ENCODE assay signal across 9 cellular contexts in genomic region chr7:151091431-151091830, GRCh38. TPM values are rescaled to one million over a fixed set of nuclear protein-coding genes. Genes with fewer than 3 reads are reported as not detected.
DNase-seq lines count a peak whose midpoint lies in the region; ATAC-seq and TF ChIP-seq lines count a peak whose summit lies in the region.
"Had no signal": no experiment of that assay in that cellular context is flagged by ENCODE, and none has a peak within 500 bp of the region (broad histone marks: within the 10 kb centered on the region; RNA-seq: fewer than 3 reads in every experiment).

No MANE protein-coding gene starts in this region.

- H3K9me3 ChIP-seq in adrenal gland (replicated peaks in 1 of 3) (no peaks in the 10 kb centered on the region), liver (ENCODE audit: control insufficient read depth in 4 of 4, low read length in 3 of 4) (no peaks in the 10 kb centered on the region), gastrocnemius medialis (no peaks in the 10 kb centered on the region)

- intact Hi-C loops in adrenal gland (cut with DNase I) (no loop called here), gastrocnemius medialis (cut with DNase I; ENCODE audit: low total_unique reads) (no loop called here)

- H3K27me3 Mint-ChIP-seq in mesothelial cell of epicardium (ENCODE audit: low read depth) = no peaks in the 10 kb centered on the region

- no peaks in the 10 kb centered on the region for H3K9me3 Mint-ChIP-seq in mesothelial cell of epicardium
- H3K9me3 Mint-ChIP-seq: activated B cell treated with CpG ODN at 0.5 μM for 24 hours had no signal

- H3K4me1 Mint-ChIP-seq in mesothelial cell of epicardium = peaks cover 21% of the 10 kb centered on the region

- ATAC-seq in HG02798 (IDR thresholded peaks at IDR 0.05; ENCODE audit: poor library complexity, unreplicated experiment) (peak; percentile 36), gastrocnemius medialis (no peak)

- H3K4me3 Mint-ChIP-seq in mesothelial cell of epicardium = no peak overlapping the region
- H3K4me3 Mint-ChIP-seq: activated B cell treated with CpG ODN at 0.5 μM for 24 hours had no signal

- H3K27ac Mint-ChIP-seq in mesothelial cell of epicardium = no peak overlapping the region
- H3K27ac Mint-ChIP-seq: activated B cell treated with CpG ODN at 0.5 μM for 24 hours had no signal

- H3K4me1 ChIP-seq in adrenal gland (replicated peaks in 1 of 2) = peaks cover 16 to 42% of the 10 kb centered on the region in 2 donors
- peaks cover 10 to 42% (median 30%) of the 10 kb centered on the region in 4 donors for H3K4me1 ChIP-seq in liver (ENCODE audit: control insufficient read depth in 4 of 4, insufficient read depth in 4 of 4, low read length in 3 of 4)
- H3K4me1 ChIP-seq in gastrocnemius medialis = peaks cover 29 to 31% of the 10 kb centered on the region in 2 donors

- TF ChIP-seq RAD21 in liver (IDR thresholded peaks at IDR 0.05) = peak in 1 of 2 donors; percentile 42

- no peak for TF ChIP-seq POLR2A in adrenal gland (IDR thresholded peaks at IDR 0.05)
- no peak for TF ChIP-seq POLR2A in gastrocnemius medialis (IDR thresholded peaks at IDR 0.05)

- no peak overlapping the region for H3K9ac ChIP-seq in liver (ENCODE audit: low read depth in 1 of 2, low read length in 2 of 2)

- no peak overlapping the region for H3K4me3 ChIP-seq in adrenal gland
- no peak overlapping the region for H3K4me3 ChIP-seq in liver (ENCODE audit: low read depth in 1 of 3, low read length in 3 of 3)
- H3K4me3 ChIP-seq in gastrocnemius medialis = no peak overlapping the region

- H3K36me3 Mint-ChIP-seq in mesothelial cell of epicardium = peaks cover 3% of the 10 kb centered on the region

- DNase-seq in CD1c-positive myeloid dendritic cell (ENCODE audit: extremely low spot score) (peak; percentile 76), adrenal gland (peak in 3 of 7 donors; percentile 19 to 40 (median 36)), gastrocnemius medialis (no peak), mesothelial cell of epicardium (ENCODE audit: low spot score in 2 of 2, unreplicated experiment in 2 of 2) (no peak), NCI-H2171 (lab: John Stamatoyannopoulos, UW) (no peak)
- DNase-seq in activated naive CD4-positive, alpha-beta T cell (lab: John Stamatoyannopoulos, UW) = no peak
- DNase-seq: activated B cell treated with CpG ODN at 0.5 μM for 24 hours had no signal

- in situ Hi-C loops in gastrocnemius medialis (cut with MboI; ENCODE audit: low sequenced_read_pairs in 4 of 4) = no loop called here

- TF ChIP-seq CTCF in adrenal gland (IDR thresholded peaks at IDR 0.05) (peak in 4 of 6 experiments; percentile 13 to 34 (median 31)), liver (IDR thresholded peaks at IDR 0.05; ENCODE audit: low read depth, low read length, missing input control) (peak; percentile 25), gastrocnemius medialis (IDR thresholded peaks at IDR 0.05 in 4 of 5, conservative IDR thresholded peaks at IDR 0.05 in 1 of 5) (peak in 2 of 5 experiments; percentile 26 to 36), mesothelial cell of epicardium (IDR thresholded peaks at IDR 0.05; ENCODE audit: unreplicated experiment) (no peak)

- H3K36me3 ChIP-seq in adrenal gland (replicated peaks in 1 of 2) (no peaks in the 10 kb centered on the region), liver (ENCODE audit: control insufficient read depth in 4 of 4, insufficient read depth in 3 of 4, low read depth in 1 of 4, low read length in 3 of 4) (peaks cover 0 to 2% (median 0%) of the 10 kb centered on the region in 4 donors), gastrocnemius medialis (peaks cover 0 to 4% of the 10 kb centered on the region in 2 donors)

- no peaks in the 10 kb centered on the region for H3K27me3 ChIP-seq in adrenal gland
- no peaks in the 10 kb centered on the region for H3K27me3 ChIP-seq in liver (ENCODE audit: control insufficient read depth in 4 of 4, insufficient read depth in 4 of 4, low read length in 3 of 4)
- no peaks in the 10 kb centered on the region for H3K27me3 ChIP-seq in gastrocnemius medialis

- WGBS in adrenal gland, 4 donors = 52 to 62% (median 55%) methylated on average over 5 to 6 of the region's 6 CpGs
- WGBS in liver = 55% methylated on average over 6 of the region's 6 CpGs

- H3K27ac ChIP-seq in adrenal gland (no peak overlapping the region), liver (ENCODE audit: low read depth in 1 of 2, low read length in 2 of 2) (no peak overlapping the region), gastrocnemius medialis (no peak overlapping the region)

TF ChIP-seq in liver, 16 proteins besides CTCF, POLR2A, EP300 and RAD21:
- TF ChIP-seq TAF1 (conservative IDR thresholded peaks at IDR 0.05) = no peak
- TF ChIP-seq NR2F2 (IDR thresholded peaks at IDR 0.05) = peak; percentile 90
TF ChIP-seq in liver: peak in this region for 1.

RNA-seq across cellular contexts. Expression of gene AGAP3, which starts 5.2 kb away (rescaled TPM):
- total RNA-seq in adrenal gland = 100 to 1,000 TPM in 1 of 8 donors, 10 to 100 TPM in 7; 38.0 to 105 (median 50.9) TPM
- 100 to 1,000 TPM in 2 of 3 donors, 10 to 100 TPM in 1; 18.3 to 236 (median 111) TPM for polyA plus RNA-seq in adrenal gland
- 10 to 100 TPM in 1 of 2 donors, 1 to 10 TPM in 1; 3.9 to 27.0 TPM for total RNA-seq in liver
- 10 to 100 TPM; 10.1 to 25.2 TPM for polyA plus RNA-seq in liver
- 10 to 100 TPM; 31.1 to 65.3 (median 36.3) TPM for total RNA-seq in gastrocnemius medialis
- total RNA-seq in mesothelial cell of epicardium = 134 to 146 TPM (median 141 TPM) in 3 replicates

RNA-seq across cellular contexts. Expression of gene TMUB1, which starts 8.1 kb away (rescaled TPM):
- total RNA-seq in adrenal gland = 10 to 100 TPM; 31.5 to 74.6 (median 43.4) TPM
- 100 to 1,000 TPM in 2 of 3 donors, 1 to 10 TPM in 1; 5.2 to 152 (median 101) TPM for polyA plus RNA-seq in adrenal gland
- total RNA-seq in liver = 10 to 100 TPM; 15.1 to 28.9 TPM
- polyA plus RNA-seq in liver = 10 to 100 TPM; 32.0 to 51.7 TPM
- 100 to 1,000 TPM in 2 of 4 donors, 10 to 100 TPM in 2; 55.5 to 137 (median 97.4) TPM for total RNA-seq in gastrocnemius medialis
- 34.7 to 38.4 TPM (median 36.5 TPM) in 3 replicates for total RNA-seq in mesothelial cell of epicardium

RNA-seq across cellular contexts. Expression of gene FASTK, which starts 10.8 kb away (rescaled TPM):
- 100 to 1,000 TPM in 1 of 8 donors, 10 to 100 TPM in 7; 42.0 to 112 (median 85.8) TPM for total RNA-seq in adrenal gland
- polyA plus RNA-seq in adrenal gland = 100 to 1,000 TPM in 2 of 3 donors, 10 to 100 TPM in 1; 21.4 to 516 (median 281) TPM
- total RNA-seq in liver = 10 to 100 TPM; 31.1 to 62.8 TPM
- polyA plus RNA-seq in liver = 10 to 100 TPM; 33.9 to 53.4 TPM
- total RNA-seq in gastrocnemius medialis = 100 to 1,000 TPM; 108 to 181 (median 141) TPM
- total RNA-seq in mesothelial cell of epicardium = 86.8 to 97.6 TPM (median 92.5 TPM) in 3 replicates

RNA-seq across cellular contexts. Expression of gene SLC4A2, which starts 32.0 kb away (rescaled TPM):
- 100 to 1,000 TPM in 7 of 8 donors, 10 to 100 TPM in 1; 67.4 to 179 (median 155) TPM for total RNA-seq in adrenal gland
- polyA plus RNA-seq in adrenal gland = 100 to 1,000 TPM in 2 of 3 donors, 10 to 100 TPM in 1; 31.5 to 258 (median 157) TPM
- 10 to 100 TPM; 27.5 to 73.2 TPM for total RNA-seq in liver
- polyA plus RNA-seq in liver = 10 to 100 TPM; 72.0 to 98.8 TPM
- 10 to 100 TPM; 27.5 to 39.6 (median 33.0) TPM for total RNA-seq in gastrocnemius medialis
- 236 to 249 TPM (median 243 TPM) in 3 replicates for total RNA-seq in mesothelial cell of epicardium

RNA-seq across cellular contexts. Expression of gene CDK5, which starts 33.7 kb away (rescaled TPM):
- total RNA-seq in adrenal gland (10 to 100 TPM; 15.4 to 26.0 (median 21.8) TPM), liver (1 to 10 TPM; 4.0 to 8.8 TPM), gastrocnemius medialis (10 to 100 TPM in 1 of 4 donors, 1 to 10 TPM in 3; 3.7 to 10.7 (median 5.9) TPM), mesothelial cell of epicardium (17.0 to 17.5 TPM (median 17.4 TPM) in 3 replicates)
- polyA plus RNA-seq in adrenal gland (10 to 100 TPM; 15.8 to 19.3 (median 15.9) TPM), liver (1 to 10 TPM; 6.0 to 9.0 TPM)
